In genomic region chr1:12191242-12192032, GRCh38 we compare ENCODE assay signal across 1 cellular context.
A peak's percentile ranks its signal among the peaks of the same experiment; 100 is the strongest.
TF ChIP-seq lines count a peak whose summit lies in the region.

No MANE protein-coding gene starts in this region.

TF ChIP-seq in GM12878, 131 proteins besides CTCF, POLR2A, EP300 and RAD21:
- TF ChIP-seq RELA (IDR thresholded peaks at IDR 0.05; ENCODE audit: borderline replicate concordance, partially characterized antibody): no peak
- peak; percentile 6 for TF ChIP-seq USF1 (IDR thresholded peaks at IDR 0.05; ENCODE audit: borderline replicate concordance, extremely low read length, insufficient read depth, low read depth, low read length)
